20 cellular contexts compared by ENCODE assay signal in the genomic region with DNA sequence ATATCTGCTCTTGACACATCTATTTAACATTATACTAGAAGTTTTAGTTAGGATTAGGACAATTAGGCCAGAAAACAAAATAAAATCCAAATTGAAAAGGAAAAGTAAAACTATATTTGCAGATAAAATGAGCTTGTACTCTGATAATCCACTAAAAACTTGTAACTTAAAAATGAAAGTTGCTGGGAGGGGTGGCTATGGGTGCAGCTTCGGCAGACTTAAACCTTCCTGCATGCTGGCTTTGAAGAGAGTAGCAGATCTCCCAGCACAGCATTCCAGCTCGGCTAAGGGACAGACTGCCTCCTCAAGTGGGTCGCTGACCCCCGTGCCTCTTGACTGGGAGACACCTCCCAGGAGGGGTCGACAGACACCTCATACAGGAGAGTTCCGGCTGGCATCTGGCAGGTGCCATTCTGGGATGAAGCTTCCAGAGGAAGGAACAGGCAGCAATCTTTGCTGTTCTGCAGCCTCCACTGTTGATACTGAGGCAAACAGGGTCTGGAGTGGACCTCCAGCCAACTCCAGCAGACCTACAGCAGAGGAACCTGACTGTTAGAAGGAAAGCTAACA.
DNase-seq lines count a peak whose midpoint lies in the region; ATAC-seq, FAIRE-seq and TF ChIP-seq lines count a peak whose summit lies in the region.
"Had no signal": no experiment of that assay in that cellular context is flagged by ENCODE, and none has a peak within 500 bp of the region (broad histone marks: within the 10 kb centered on the region; RNA-seq: fewer than 3 reads in every experiment).

No MANE protein-coding gene starts in this region.

- H3K27me3 ChIP-seq in ACC112 (ENCODE audit: insufficient read depth, low read length) (no peaks in the 10 kb centered on the region), PC-3 (ENCODE audit: low read length) (no peaks in the 10 kb centered on the region)
- H3K27me3 ChIP-seq: BLaER1 had no signal

- peak overlapping the region; percentile 40; the same call in 1 of the 2 replicates for H3K4me3 ChIP-seq in ACC112 (ENCODE audit: low read depth, low read length)
- no peak overlapping the region for H3K4me3 ChIP-seq in PC-3 (ENCODE audit: low read length)
- peak overlapping the region; percentile 27 for H3K4me3 ChIP-seq in WI38 (ENCODE audit: low read depth, low read length)
- H3K4me3 ChIP-seq: BLaER1, GM23248 had no signal

- H3K36me3 ChIP-seq in ACC112 (ENCODE audit: insufficient read depth, low read length) (no peaks in the 10 kb centered on the region), PC-3 (ENCODE audit: low read depth, low read length) (no peaks in the 10 kb centered on the region)
- H3K36me3 ChIP-seq: BLaER1 had no signal

- no peaks in the 10 kb centered on the region for H3K4me1 ChIP-seq in ACC112 (ENCODE audit: control insufficient read depth, insufficient read depth, low read length, unreplicated experiment)
- H3K4me1 ChIP-seq in PC-3 (ENCODE audit: insufficient read depth, low read length), result no peaks in the 10 kb centered on the region
- H3K4me1 ChIP-seq: BLaER1, Caco-2 had no signal

- no peaks in the 10 kb centered on the region for H3K9me2 ChIP-seq in PC-3 (replicated peaks; ENCODE audit: low read length)

- H4K20me1 ChIP-seq in PC-3 (ENCODE audit: low read length), result no peaks in the 10 kb centered on the region
- H4K20me1 ChIP-seq: BLaER1 had no signal

- POLR2A ChIA-PET in PC-3 (lab: Charles Lee; ENCODE audit: unreplicated experiment), result no interaction called here

- BruUV-seq in PC-3 (replicated peaks; lab: Mats Ljungman, UMichigan), result no TSS peak

- no peak overlapping the region for H3K9ac ChIP-seq in PC-3 (ENCODE audit: low read length)
- H3K9ac ChIP-seq: BLaER1, GM23248 had no signal

- H3K79me2 ChIP-seq in ACC112 (ENCODE audit: control insufficient read depth, insufficient read depth, low read length, unreplicated experiment), result no peaks in the 10 kb centered on the region
- H3K79me2 ChIP-seq in PC-3 (ENCODE audit: low read length), result no peaks in the 10 kb centered on the region

- FAIRE-seq in GM12892 (lab: Jason Lieb, UNC), result no peak
- FAIRE-seq: GM12891, H1 had no signal

- no peak overlapping the region for H2AFZ ChIP-seq in ACC112 (ENCODE audit: low read length, unreplicated experiment)
- 0 out of 2 replicates have a peak overlapping the region, but pooled peaks have one; percentile 18 for H2AFZ ChIP-seq in PC-3 (ENCODE audit: low read length)
- H2AFZ ChIP-seq: GM23248 had no signal

- H3K9me3 ChIP-seq in PC-3 (ENCODE audit: low read length), result no peaks in the 10 kb centered on the region
- H3K9me3 ChIP-seq: BLaER1, Caco-2 had no signal

- TF ChIP-seq CTCF in PC-3 (conservative IDR thresholded peaks at IDR 0.05; ENCODE audit: low read depth, low read length), result no peak
- TF ChIP-seq CTCF in WI38 (IDR thresholded peaks at IDR 0.05; ENCODE audit: low read depth, low read length), result no peak

- H3K27ac ChIP-seq in ACC112 (ENCODE audit: low read depth, low read length) (no peak overlapping the region), PC-3 (ENCODE audit: low read length) (no peak overlapping the region)
- H3K27ac ChIP-seq: BLaER1, C4-2B, GM23248 had no signal

- ATAC-seq in PC-3, result no peak
- ATAC-seq: CD8-positive, alpha-beta T cell had no signal

- 0 out of 2 replicates have a peak overlapping the region, but pooled peaks have one; percentile 31 for H3K4me2 ChIP-seq in PC-3 (ENCODE audit: low read length)
- H3K4me2 ChIP-seq: BLaER1 had no signal

- no peak for DNase-seq in PC-3
- DNase-seq in NCI-H524 (lab: John Stamatoyannopoulos, UW), result no peak
- DNase-seq in NCI-H446 treated with DMSO at 0.1 percent for 48 hours (lab: John Stamatoyannopoulos, UW), result no peak
- DNase-seq in GM12892 (ENCODE audit: insufficient read length), result no peak
- DNase-seq: 8988T; Caco-2; CD4-positive, CD25-positive, alpha-beta regulatory T cell; CD8-positive, alpha-beta T cell; DMS153; EL; GDM1; GM23248; H7; HCEC 1CT had no signal

- CTCF ChIA-PET in PC-3 (lab: Charles Lee), result no interaction called here

- intact Hi-C loops in PC-3 (cut with micrococcal nuclease), result no loop called here

- TF ChIP-seq POLR2A in GM12892 (IDR thresholded peaks at IDR 0.05; ENCODE audit: low read depth, low read length), result no peak

- no peaks in the 10 kb centered on the region for H3F3A ChIP-seq in PC-3 (ENCODE audit: low read length, unreplicated experiment)
